Comparison of ENCODE assay signal across 20 cellular contexts in the genomic region with DNA sequence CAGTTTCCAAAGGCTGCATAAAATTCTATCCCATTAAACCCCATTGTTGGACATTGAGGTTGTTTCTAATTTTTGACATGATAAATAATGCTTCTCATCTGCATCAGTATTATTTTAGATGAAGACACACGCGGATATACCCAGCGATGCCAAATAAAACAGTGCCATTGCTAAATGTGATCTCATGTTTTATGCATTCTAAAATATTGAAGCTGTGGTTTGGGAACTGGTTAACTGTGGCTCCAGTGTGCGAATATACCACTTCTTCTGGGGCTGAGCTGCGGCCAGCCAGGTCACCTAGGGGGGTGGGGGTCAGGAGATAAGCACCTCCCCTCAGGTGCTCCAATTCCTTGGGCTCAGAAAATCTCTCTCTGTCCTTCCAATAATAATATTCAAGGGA.
"Had no signal": no experiment of that assay in that cellular context is flagged by ENCODE, and none has a peak within 500 bp of the region (broad histone marks: within the 10 kb centered on the region; RNA-seq: fewer than 3 reads in every experiment).

No MANE protein-coding gene starts in this region.

- H3K36me3 ChIP-seq: esophagus squamous epithelium, heart right ventricle, neutrophil, tibial nerve had no signal

- H3K36me3 Mint-ChIP-seq: naive thymus-derived CD8-positive, alpha-beta T cell; stimulated activated naive B cell treated with anti-CD40 and anti-IgM and Interleukin-4, amounts not matched to agents 10 μg/mL and 1 μg/mL and 100 μg/mL, for 72 hours had no signal

- H3K4me3 Mint-ChIP-seq: dendritic cell treated with granulocyte-macrophage colony-stimulating factor and Interleukin-4, amounts not matched to agents 40 ng/mL and 50 ng/mL, for 4 days; effector memory CD8-positive, alpha-beta T cell; naive thymus-derived CD8-positive, alpha-beta T cell; stimulated activated naive B cell treated with anti-CD40 and anti-IgM and Interleukin-4, amounts not matched to agents 10 μg/mL and 1 μg/mL and 100 μg/mL, for 72 hours; stimulated activated naive CD8-positive, alpha-beta T cell treated with anti-CD3 and anti-CD28 coated beads, Interleukin-15, amount 100 ng/mL, for 72 hours had no signal

- H3K27ac ChIP-seq: esophagus squamous epithelium, heart right ventricle, neutrophil, skin epidermis, testis, tibial nerve had no signal

- H3K4me1 ChIP-seq: esophagus squamous epithelium, testis had no signal

- H3K27me3 ChIP-seq: esophagus squamous epithelium, heart right ventricle, testis, tibial nerve had no signal

- ATAC-seq: effector memory CD8-positive, alpha-beta T cell; heart right ventricle; left lobe of liver; naive thymus-derived CD8-positive, alpha-beta T cell; sciatic nerve; stimulated activated naive B cell treated with anti-CD40 and anti-IgM and Interleukin-4, amounts not matched to agents 10 μg/mL and 1 μg/mL and 100 μg/mL, for 72 hours; stimulated activated naive CD8-positive, alpha-beta T cell treated with anti-CD3 and anti-CD28 coated beads, Interleukin-15, amount 100 ng/mL, for 72 hours had no signal

- H3K9me3 ChIP-seq: esophagus squamous epithelium, heart right ventricle, neutrophil, testis, tibial nerve had no signal

- H3K4me3 ChIP-seq: esophagus squamous epithelium, heart right ventricle, skin epidermis, testis, tibial nerve had no signal

- DNase-seq: effector memory CD8-positive, alpha-beta T cell; esophagus squamous epithelium; foreskin melanocyte; heart right ventricle; hypothalamus; islet precursor cell; mammary epithelial cell; naive thymus-derived CD8-positive, alpha-beta T cell; posterior cingulate gyrus; stimulated activated CD4-positive, alpha-beta T cell treated with anti-CD3 and anti-CD28 coated beads, Interleukin-2, amount 100 ng/mL, for 24 hours; stimulated activated CD4-positive, alpha-beta T cell treated with anti-CD3 and anti-CD28 coated beads, Interleukin-4, amount 100 ng/mL, for 4 hours; stimulated activated naive B cell treated with anti-CD40 and anti-IgM and Interleukin-4, amounts not matched to agents 10 μg/mL and 1 μg/mL and 100 μg/mL, for 72 hours; stimulated activated naive CD8-positive, alpha-beta T cell treated with anti-CD3 and anti-CD28 coated beads, Interleukin-15, amount 100 ng/mL, for 72 hours; testis had no signal

- H3K27ac Mint-ChIP-seq: dendritic cell treated with granulocyte-macrophage colony-stimulating factor and Interleukin-4, amounts not matched to agents 40 ng/mL and 50 ng/mL, for 4 days; effector memory CD8-positive, alpha-beta T cell; naive thymus-derived CD8-positive, alpha-beta T cell; stimulated activated naive B cell treated with anti-CD40 and anti-IgM and Interleukin-4, amounts not matched to agents 10 μg/mL and 1 μg/mL and 100 μg/mL, for 72 hours; stimulated activated naive CD8-positive, alpha-beta T cell treated with anti-CD3 and anti-CD28 coated beads, Interleukin-15, amount 100 ng/mL, for 72 hours had no signal

- H3K9me3 Mint-ChIP-seq: dendritic cell treated with granulocyte-macrophage colony-stimulating factor and Interleukin-4, amounts not matched to agents 40 ng/mL and 50 ng/mL, for 4 days; naive thymus-derived CD8-positive, alpha-beta T cell; stimulated activated naive B cell treated with anti-CD40 and anti-IgM and Interleukin-4, amounts not matched to agents 10 μg/mL and 1 μg/mL and 100 μg/mL, for 72 hours; stimulated activated naive CD8-positive, alpha-beta T cell treated with anti-CD3 and anti-CD28 coated beads, Interleukin-15, amount 100 ng/mL, for 72 hours had no signal
